Comparison of ENCODE assay signal across 13 cellular contexts in genomic region chr15:100959066-100960050, GRCh38. TPM values are rescaled to one million over a fixed set of nuclear protein-coding genes. Genes with fewer than 3 reads are reported as not detected.
DNase-seq lines count a peak whose midpoint lies in the region; ATAC-seq and TF ChIP-seq lines count a peak whose summit lies in the region.
"Had no signal": no experiment of that assay in that cellular context is flagged by ENCODE, and none has a peak within 500 bp of the region (broad histone marks: within the 10 kb centered on the region; RNA-seq: fewer than 3 reads in every experiment).

No MANE protein-coding gene starts in this region.

- H3K36me3 Mint-ChIP-seq in osteocyte (ENCODE audit: unreplicated experiment) = no peaks in the 10 kb centered on the region
- H3K36me3 Mint-ChIP-seq in activated T-cell treated with anti-CD3 and anti-CD28 coated beads, Interleukin-2, amount 50 U/mL, for 4 hours (ENCODE audit: insufficient read depth) = no peaks in the 10 kb centered on the region

- DNase-seq in ELR (ENCODE audit: low read depth) (peak; percentile 55), MV-4-11 (lab: John Stamatoyannopoulos, UW) (peak; percentile 46), cardiac fibroblast (ENCODE audit: low read depth in 2 of 2) (peak; percentile 36 to 61), osteocyte (ENCODE audit: extremely low spot score, unreplicated experiment) (no peak), kidney tubule cell (ENCODE audit: low spot score) (no peak)
- DNase-seq in activated T-cell treated with anti-CD3 and anti-CD28 coated beads, Interleukin-2, amount 50 U/mL, for 4 hours = no peak
- DNase-seq: activated CD8-positive, alpha-beta T cell treated with anti-CD3 and anti-CD28 coated beads, Interleukin-2, amount 10 ng/mL, durations not matched to agents 7 days and 5 days; activated effector memory CD4-positive, alpha-beta T cell treated with Interleukin-2 at 50 U/mL for 16 hours; DMS153; NCI-H510A treated with DMSO at 0.1 percent for 48 hours had no signal

- H3K4me3 ChIP-seq in cardiac fibroblast (replicated peaks in 1 of 2; ENCODE audit: low read depth in 2 of 2, low read length in 2 of 2) = no peak overlapping the region

- H3K4me1 Mint-ChIP-seq in osteocyte (ENCODE audit: unreplicated experiment) = peaks cover 14% of the 10 kb centered on the region
- H3K4me1 Mint-ChIP-seq in activated T-cell treated with anti-CD3 and anti-CD28 coated beads, Interleukin-2, amount 50 U/mL, for 4 hours (ENCODE audit: low read depth) = no peaks in the 10 kb centered on the region

- H3K9me3 Mint-ChIP-seq in osteocyte (ENCODE audit: unreplicated experiment) = no peaks in the 10 kb centered on the region
- H3K9me3 Mint-ChIP-seq in activated T-cell treated with anti-CD3 and anti-CD28 coated beads, Interleukin-2, amount 50 U/mL, for 4 hours = no peaks in the 10 kb centered on the region

- TF ChIP-seq CTCF in cardiac fibroblast (IDR thresholded peaks at IDR 0.05; ENCODE audit: low read depth, low read length) (no peak), osteocyte (IDR thresholded peaks at IDR 0.05) (no peak)

- ATAC-seq in GM18858 (IDR thresholded peaks at IDR 0.05; ENCODE audit: unreplicated experiment) = no peak
- ATAC-seq in HG02970 (IDR thresholded peaks at IDR 0.05; ENCODE audit: low FRiP score, unreplicated experiment) = no peak
- no peak for ATAC-seq in activated T-cell treated with anti-CD3 and anti-CD28 coated beads, Interleukin-2, amount 50 U/mL, for 4 hours
- ATAC-seq: activated CD8-positive, alpha-beta T cell treated with anti-CD3 and anti-CD28 coated beads, Interleukin-2, amount 10 ng/mL, durations not matched to agents 7 days and 5 days had no signal

- H3K27ac Mint-ChIP-seq in osteocyte (ENCODE audit: unreplicated experiment) = peak overlapping the region; percentile 70
- H3K27ac Mint-ChIP-seq: activated CD8-positive, alpha-beta T cell treated with anti-CD3 and anti-CD28 coated beads, Interleukin-2, amount 10 ng/mL, durations not matched to agents 7 days and 5 days; B cell had no signal

- no peak overlapping the region for H3K4me3 Mint-ChIP-seq in osteocyte (ENCODE audit: unreplicated experiment)
- no peak overlapping the region for H3K4me3 Mint-ChIP-seq in activated T-cell treated with anti-CD3 and anti-CD28 coated beads, Interleukin-2, amount 50 U/mL, for 4 hours
- H3K4me3 Mint-ChIP-seq: activated CD8-positive, alpha-beta T cell treated with anti-CD3 and anti-CD28 coated beads, Interleukin-2, amount 10 ng/mL, durations not matched to agents 7 days and 5 days; B cell had no signal

- H3K27me3 Mint-ChIP-seq in osteocyte (ENCODE audit: unreplicated experiment) = no peaks in the 10 kb centered on the region
- H3K27me3 Mint-ChIP-seq in activated T-cell treated with anti-CD3 and anti-CD28 coated beads, Interleukin-2, amount 50 U/mL, for 4 hours (ENCODE audit: low read depth) = peaks cover 32% of the 10 kb centered on the region
- H3K27me3 Mint-ChIP-seq: B cell had no signal

RNA-seq across cellular contexts. Expression of gene LRRK1, which starts 40.2 kb away (rescaled TPM):
- 10.8 and 16.3 TPM in 2 replicates for total RNA-seq in osteocyte
- total RNA-seq in activated T-cell treated with anti-CD3 and anti-CD28 coated beads, Interleukin-2, amount 50 U/mL, for 4 hours = 1 to 10 TPM in 2 of 3 donors, under 1 TPM in 1; 0.55 to 1.8 (median 1.6) TPM

Comparison
In these comparisons a context has a peak if more than half of its experiments do, and no peak if none do; other contexts are left out.
1. DNase-seq: peak in ELR (single experiment), MV-4-11 (single experiment) and cardiac fibroblast (2 of 2); none in osteocyte (single experiment), activated T-cell treated with anti-CD3 and anti-CD28 coated beads, Interleukin-2, amount 50 U/mL, for 4 hours (single experiment) and kidney tubule cell (single experiment).